In genomic region chr4:170868191-170868590, GRCh38 we compare ENCODE assay signal across 19 cellular contexts.
"Had no signal": no experiment of that assay in that cellular context is flagged by ENCODE, and none has a peak within 500 bp of the region (broad histone marks: within the 10 kb centered on the region; RNA-seq: fewer than 3 reads in every experiment).

No MANE protein-coding gene starts in this region.

- H3K4me1 ChIP-seq: lower lobe of right lung, spleen, suprapubic skin had no signal

- H3K9me3 ChIP-seq: lower lobe of right lung, suprapubic skin had no signal

- H3K4me1 Mint-ChIP-seq: activated B cell treated with CpG ODN at 0.5 μM for 24 hours, neural crest cell, T-helper 17 cell had no signal

- H3K27ac Mint-ChIP-seq: activated B cell treated with CpG ODN at 0.5 μM for 24 hours; activated CD8-positive, alpha-beta T cell treated with anti-CD3 and anti-CD28 coated beads for 36 hours; activated naive CD8-positive, alpha-beta T cell; stimulated activated naive CD8-positive, alpha-beta T cell treated with anti-CD3 and anti-CD28 coated beads, Interleukin-15, Interleukin-2, amounts not matched to agents 100 ng/mL and 50 ng/mL, for 24 hours; T-helper 17 cell; type B pancreatic cell had no signal

- DNase-seq: activated B cell treated with CpG ODN at 0.5 μM for 24 hours; activated CD4-positive, alpha-beta T cell treated with anti-CD3 and anti-CD28 coated beads for 48 hours; activated CD8-positive, alpha-beta T cell treated with anti-CD3 and anti-CD28 coated beads for 36 hours; activated effector memory CD4-positive, alpha-beta T cell treated with anti-CD3 and anti-CD28 coated beads, Interleukin-2, amount 50 U/mL, for 16 hours; activated T-cell treated with anti-CD3 and anti-CD28 coated beads, Interleukin-2, amount 50 U/mL, for 48 hours; anterior cingulate cortex; foreskin fibroblast; head of caudate nucleus; left colon; lower lobe of right lung; midbrain; spleen; T-helper 17 cell had no signal

- H3K4me3 Mint-ChIP-seq: activated B cell treated with CpG ODN at 0.5 μM for 24 hours; activated CD8-positive, alpha-beta T cell treated with anti-CD3 and anti-CD28 coated beads for 36 hours; activated naive CD8-positive, alpha-beta T cell; neural crest cell; stimulated activated naive CD8-positive, alpha-beta T cell treated with anti-CD3 and anti-CD28 coated beads, Interleukin-15, Interleukin-2, amounts not matched to agents 100 ng/mL and 50 ng/mL, for 24 hours; T-helper 17 cell; type B pancreatic cell had no signal

- ATAC-seq: activated CD8-positive, alpha-beta T cell treated with anti-CD3 and anti-CD28 coated beads for 36 hours; left colon; lower lobe of right lung; sciatic nerve; T-helper 17 cell had no signal

- H3K36me3 ChIP-seq: lower lobe of right lung, spleen, suprapubic skin had no signal

- H3K27me3 Mint-ChIP-seq: activated B cell treated with CpG ODN at 0.5 μM for 24 hours; activated CD8-positive, alpha-beta T cell treated with anti-CD3 and anti-CD28 coated beads for 36 hours; activated naive CD8-positive, alpha-beta T cell; stimulated activated naive CD8-positive, alpha-beta T cell treated with anti-CD3 and anti-CD28 coated beads, Interleukin-15, Interleukin-2, amounts not matched to agents 100 ng/mL and 50 ng/mL, for 24 hours; T-helper 17 cell; type B pancreatic cell had no signal

- H3K36me3 Mint-ChIP-seq: activated naive CD8-positive, alpha-beta T cell; type B pancreatic cell had no signal

- H3K4me3 ChIP-seq: lower lobe of right lung, spleen, suprapubic skin had no signal

- H3K27ac ChIP-seq: lower lobe of right lung, spleen, suprapubic skin had no signal

- H3K9me3 Mint-ChIP-seq: activated B cell treated with CpG ODN at 0.5 μM for 24 hours, neural crest cell, type B pancreatic cell had no signal

- H3K27me3 ChIP-seq: spleen, suprapubic skin had no signal
